9 cellular contexts compared by ENCODE assay signal in genomic region chr4:176291748-176292147, GRCh38. TPM values are rescaled to one million over a fixed set of nuclear protein-coding genes. Genes with fewer than 3 reads are reported as not detected.
"Had no signal": no experiment of that assay in that cellular context is flagged by ENCODE, and none has a peak within 500 bp of the region (broad histone marks: within the 10 kb centered on the region; RNA-seq: fewer than 3 reads in every experiment).

No MANE protein-coding gene starts in this region.

- H3K36me3 ChIP-seq: HAP-1 had no signal

- H3K4me3 ChIP-seq: GM23248, HAP-1 had no signal

- H3K27ac Mint-ChIP-seq: HFFc6 had no signal

- ATAC-seq: HCT116 had no signal

- H3K9me3 ChIP-seq: HAP-1 had no signal

- H2AFZ ChIP-seq: GM23248 had no signal

- H3K9me3 Mint-ChIP-seq: HFFc6 had no signal

- FAIRE-seq: HTR-8/SVneo had no signal

- H3K4me3 Mint-ChIP-seq: HFFc6 had no signal

- H3K27ac ChIP-seq: GM23248 had no signal

- H3K9ac ChIP-seq: GM23248 had no signal

- DNase-seq: GM23248, GOT3, H7, HFFc6, IMR-90 had no signal

RNA-seq across cellular contexts. Expression of gene ASB5, which starts 22.7 kb away (rescaled TPM):
- total RNA-seq: GM23248, HT-29 had no signal
- polyA plus RNA-seq: GM23248 had no signal
